In genomic region chr7:601573-602340, GRCh38 we compare ENCODE assay signal across 8 cellular contexts.
DNase-seq lines count a peak whose midpoint lies in the region; ATAC-seq and TF ChIP-seq lines count a peak whose summit lies in the region.

No MANE protein-coding gene starts in this region.

- H3K36me3 Mint-ChIP-seq in T-cell = peaks cover 19% of the 10 kb centered on the region
- H3K36me3 Mint-ChIP-seq in HFFc6 (ENCODE audit: low read depth) = no peaks in the 10 kb centered on the region
- peaks cover 20% of the 10 kb centered on the region for H3K36me3 Mint-ChIP-seq in MCF 10A (ENCODE audit: insufficient read depth, unreplicated experiment)

- ATAC-seq in GM21576 (IDR thresholded peaks at IDR 0.05; ENCODE audit: unreplicated experiment) = peak; percentile 39
- peak; percentile 40 to 58 (median 48) for ATAC-seq in T-cell (replicated peaks in 1 of 4)

- BruUV-seq in MCF 10A (replicated peaks; lab: Mats Ljungman, UMichigan) = no TSS peak

- H3K27ac Mint-ChIP-seq in T-cell (peak overlapping the region; percentile 87 to 99), HFFc6 (no peak overlapping the region), MCF 10A (ENCODE audit: low read depth, unreplicated experiment) (no peak overlapping the region)

- H3K4me1 Mint-ChIP-seq in T-cell (peaks cover 37 to 59% (median 54%) of the 10 kb centered on the region in 3 donors), HFFc6 (ENCODE audit: low read depth) (no peaks in the 10 kb centered on the region), MCF 10A (ENCODE audit: insufficient read depth, unreplicated experiment) (no peaks in the 10 kb centered on the region)

- TF ChIP-seq CTCF in HFFc6 (IDR thresholded peaks at IDR 0.05) (no peak), MCF 10A (IDR thresholded peaks at IDR 0.05; ENCODE audit: unreplicated experiment) (no peak)

- POLR2A ChIA-PET in T-cell (lab: Charles Lee) = interaction anchor here in 1 of 2 donors (0.6 kb wide), 3 partner anchors 26 to 452 kb away, joined by 3 to 8 read pairs (median 4); no protein-coding TSS in a partner anchor
- POLR2A ChIA-PET in MCF 10A (lab: Yijun Ruan, JAX) = no interaction called here

- intact Hi-C loops in MCF 10A (cut with micrococcal nuclease) = no loop called here

- H3K4me3 Mint-ChIP-seq in T-cell (peak overlapping the region; percentile 36 to 60 (median 53)), HFFc6 (no peak overlapping the region), MCF 10A (ENCODE audit: unreplicated experiment) (no peak overlapping the region)

- no peaks in the 10 kb centered on the region for H3K27me3 Mint-ChIP-seq in T-cell
- H3K27me3 Mint-ChIP-seq in HFFc6 (ENCODE audit: insufficient read depth) = no peaks in the 10 kb centered on the region; the same call in none of the 2 replicates
- H3K27me3 Mint-ChIP-seq in MCF 10A (ENCODE audit: insufficient read depth, unreplicated experiment) = no peaks in the 10 kb centered on the region

- H3K9me3 Mint-ChIP-seq in T-cell = peaks cover 0 to 4% (median 0%) of the 10 kb centered on the region in 3 donors
- no peaks in the 10 kb centered on the region for H3K9me3 Mint-ChIP-seq in HFFc6
- H3K9me3 Mint-ChIP-seq in MCF 10A (ENCODE audit: unreplicated experiment) = no peaks in the 10 kb centered on the region

- CTCF ChIA-PET in T-cell (lab: Charles Lee) (interaction anchor here (0.6 to 1.0 kb wide), 2 partner anchors 17 to 1625 kb away, joined by 5 to 6 read pairs; no protein-coding TSS in a partner anchor), MCF 10A (lab: Yijun Ruan, JAX) (no interaction called here)

- DNase-seq in AG08396 (ENCODE audit: low spot score) = peak; percentile 40
- DNase-seq in T-cell = peak in 33 of 34 experiments; percentile 54 to 76 (median 66)
- peak; percentile 87 for DNase-seq in activated naive CD8-positive, alpha-beta T cell treated with anti-CD3 and anti-CD28 coated beads, Interleukin-2, amount 50 U/mL, for 16 hours (ENCODE audit: low read depth, low spot score)
- peak; percentile 49 for DNase-seq in mucosa of gallbladder (ENCODE audit: low spot score)
- peak; percentile 12 to 70 (median 54) for DNase-seq in stimulated activated naive CD4-positive, alpha-beta T cell (lab: John Stamatoyannopoulos, UW)
- DNase-seq in HFFc6 = no peak
- no peak for DNase-seq in MCF 10A (ENCODE audit: unreplicated experiment)

Comparison
In these comparisons a context has a peak if more than half of its experiments do, and no peak if none do; other contexts are left out.
1. DNase-seq: peak in AG08396 (single experiment), T-cell (33 of 34), activated naive CD8-positive, alpha-beta T cell treated with anti-CD3 and anti-CD28 coated beads, Interleukin-2, amount 50 U/mL, for 16 hours (single experiment), mucosa of gallbladder (single experiment) and stimulated activated naive CD4-positive, alpha-beta T cell (6 of 6); none in HFFc6 (single experiment) and MCF 10A (single experiment).
2. H3K27ac Mint-ChIP-seq: peak in T-cell (2 of 2); none in HFFc6 (single experiment) and MCF 10A (single experiment).
3. H3K4me3 Mint-ChIP-seq: peak in T-cell (3 of 3); none in HFFc6 (single experiment) and MCF 10A (single experiment).